ENCODE assay signal across 17 cellular contexts in genomic region chr3:107264888-107265287, GRCh38.
DNase-seq lines count a peak whose midpoint lies in the region; ATAC-seq and TF ChIP-seq lines count a peak whose summit lies in the region.
"Had no signal": no experiment of that assay in that cellular context is flagged by ENCODE, and none has a peak within 500 bp of the region (broad histone marks: within the 10 kb centered on the region; RNA-seq: fewer than 3 reads in every experiment).

No MANE protein-coding gene starts in this region.

- no peak for TF ChIP-seq EP300 in neural cell (conservative IDR thresholded peaks at IDR 0.05; ENCODE audit: poor library complexity, severe bottlenecking)

- TF ChIP-seq RAD21 in neural cell (conservative IDR thresholded peaks at IDR 0.05): no peak

- H3K4me2 ChIP-seq in fibroblast of lung (ENCODE audit: extremely low read depth, insufficient read depth, low read length): no peak overlapping the region
- H3K4me2 ChIP-seq in neural cell (ENCODE audit: low read length): no peak overlapping the region

- no peaks in the 10 kb centered on the region for H3K36me3 ChIP-seq in RWPE2 (ENCODE audit: low read depth)
- H3K36me3 ChIP-seq in fibroblast of lung (ENCODE audit: control insufficient read depth, insufficient read depth, low read length): no peaks in the 10 kb centered on the region
- no peaks in the 10 kb centered on the region for H3K36me3 ChIP-seq in neural cell (ENCODE audit: insufficient read depth, low read length)
- H3K36me3 ChIP-seq: adrenal gland, gastroesophageal sphincter, vagina had no signal

- H3K9ac ChIP-seq in fibroblast of lung (ENCODE audit: insufficient read depth, low read length): no peak overlapping the region
- H3K9ac ChIP-seq in neural cell (ENCODE audit: low read length): no peak overlapping the region

- H3K4me3 ChIP-seq in RWPE2 (ENCODE audit: severe bottlenecking): no peak overlapping the region
- no peak overlapping the region for H3K4me3 ChIP-seq in fibroblast of lung (replicated peaks in 1 of 4; ENCODE audit: control extremely low read depth in 1 of 4, insufficient read depth in 1 of 4, low read depth in 3 of 4, low read length in 4 of 4)
- no peak overlapping the region for H3K4me3 ChIP-seq in neural cell (ENCODE audit: low read length)
- H3K4me3 ChIP-seq: adrenal gland, gastroesophageal sphincter, vagina had no signal

- H3F3A ChIP-seq in neural cell (ENCODE audit: insufficient read depth, low read length, poor library complexity, severe bottlenecking): no peaks in the 10 kb centered on the region

- TF ChIP-seq CTCF in C4-2B (conservative IDR thresholded peaks at IDR 0.05): no peak
- TF ChIP-seq CTCF in RWPE2 (IDR thresholded peaks at IDR 0.05; ENCODE audit: poor library complexity, severe bottlenecking): no peak
- no peak for TF ChIP-seq CTCF in fibroblast of lung (conservative IDR thresholded peaks at IDR 0.05 in 1 of 2, IDR thresholded peaks at IDR 0.05 in 1 of 2; ENCODE audit: low read depth in 1 of 2, low read length in 2 of 2)
- no peak for TF ChIP-seq CTCF in neural cell (IDR thresholded peaks at IDR 0.05; ENCODE audit: poor library complexity, severe bottlenecking)

- H3K79me2 ChIP-seq in fibroblast of lung (ENCODE audit: control insufficient read depth, insufficient read depth, low read length) (no peaks in the 10 kb centered on the region), neural cell (replicated peaks; ENCODE audit: insufficient read depth, low read length) (no peaks in the 10 kb centered on the region)

- H2AFZ ChIP-seq in fibroblast of lung (ENCODE audit: low read length) (peak overlapping the region; percentile 35), neural cell (ENCODE audit: low read depth, low read length) (no peak overlapping the region)

- H4K20me1 ChIP-seq in fibroblast of lung (ENCODE audit: control insufficient read depth, extremely low read depth, insufficient read depth, low read length) (no peaks in the 10 kb centered on the region), neural cell (ENCODE audit: insufficient read depth) (no peaks in the 10 kb centered on the region)

- H3K4me1 ChIP-seq in RWPE2 (ENCODE audit: insufficient read depth, poor library complexity, severe bottlenecking) (peaks cover 33% of the 10 kb centered on the region), fibroblast of lung (ENCODE audit: control insufficient read depth, extremely low read depth, insufficient read depth, low read length) (peaks cover 2% of the 10 kb centered on the region)
- H3K4me1 ChIP-seq: gastroesophageal sphincter, vagina had no signal

- H3K9me3 ChIP-seq in RWPE2 (ENCODE audit: severe bottlenecking) (no peaks in the 10 kb centered on the region), fibroblast of lung (ENCODE audit: control insufficient read depth, insufficient read depth, low read depth, low read length) (no peaks in the 10 kb centered on the region), neural cell (ENCODE audit: low read length) (no peaks in the 10 kb centered on the region)
- H3K9me3 ChIP-seq: adrenal gland, gastroesophageal sphincter, vagina had no signal

- no peaks in the 10 kb centered on the region for H3K27me3 ChIP-seq in RWPE2 (ENCODE audit: insufficient read depth, poor library complexity, severe bottlenecking)
- no peaks in the 10 kb centered on the region for H3K27me3 ChIP-seq in fibroblast of lung (ENCODE audit: control insufficient read depth, insufficient read depth, low read length)
- no peaks in the 10 kb centered on the region for H3K27me3 ChIP-seq in neural cell (ENCODE audit: insufficient read depth, low read depth, low read length)
- H3K27me3 ChIP-seq: adrenal gland, gastroesophageal sphincter, vagina had no signal

- H3K9me2 ChIP-seq in neural cell (ENCODE audit: insufficient read depth, low read length): no peaks in the 10 kb centered on the region

- peak overlapping the region; percentile 53; the same call in 1 of the 2 replicates for H3K27ac ChIP-seq in C4-2B
- H3K27ac ChIP-seq in RWPE2 (ENCODE audit: poor library complexity, severe bottlenecking): peak overlapping the region; percentile 88
- no peak overlapping the region for H3K27ac ChIP-seq in fibroblast of lung (ENCODE audit: insufficient read depth, low read length)
- H3K27ac ChIP-seq in neural cell (ENCODE audit: low read length): no peak overlapping the region
- H3K27ac ChIP-seq: adrenal gland, gastroesophageal sphincter, vagina had no signal

- ATAC-seq in RWPE2 (ENCODE audit: low read depth) (peak; percentile 99), HG02938 (IDR thresholded peaks at IDR 0.05; ENCODE audit: unreplicated experiment) (no peak), GM18870 (IDR thresholded peaks at IDR 0.05; ENCODE audit: unreplicated experiment) (no peak)
- ATAC-seq: gastroesophageal sphincter had no signal

- DNase-seq in RWPE2 (ENCODE audit: low spot score) (peak; percentile 71), fibroblast of lung (ENCODE audit: low read depth in 2 of 2) (peak in 1 of 2 donors; percentile 5), NAMALWA (ENCODE audit: low spot score) (no peak)
- DNase-seq in activated CD8-positive, alpha-beta memory T cell treated with anti-CD3 and anti-CD28 coated beads for 24 hours: no peak
- DNase-seq: activated CD4-positive, alpha-beta T cell treated with anti-CD3 and anti-CD28 coated beads for 1 hour; activated T-cell treated with anti-CD3 and anti-CD28 coated beads, Interleukin-2, amount 50 U/mL, for 24 hours; adrenal gland; KG1; kidney glomerular epithelial cell; NCI-H2029 treated with DMSO at 0.1 percent for 48 hours; NK-92 treated with Interleukin-12 subunit alpha and Interleukin-12 subunit beta, amount 100 ng/mL, for 24 hours had no signal

TF ChIP-seq in neural cell, 6 proteins besides CTCF, POLR2A, EP300 and RAD21:
- TF ChIP-seq, protein P1, sequence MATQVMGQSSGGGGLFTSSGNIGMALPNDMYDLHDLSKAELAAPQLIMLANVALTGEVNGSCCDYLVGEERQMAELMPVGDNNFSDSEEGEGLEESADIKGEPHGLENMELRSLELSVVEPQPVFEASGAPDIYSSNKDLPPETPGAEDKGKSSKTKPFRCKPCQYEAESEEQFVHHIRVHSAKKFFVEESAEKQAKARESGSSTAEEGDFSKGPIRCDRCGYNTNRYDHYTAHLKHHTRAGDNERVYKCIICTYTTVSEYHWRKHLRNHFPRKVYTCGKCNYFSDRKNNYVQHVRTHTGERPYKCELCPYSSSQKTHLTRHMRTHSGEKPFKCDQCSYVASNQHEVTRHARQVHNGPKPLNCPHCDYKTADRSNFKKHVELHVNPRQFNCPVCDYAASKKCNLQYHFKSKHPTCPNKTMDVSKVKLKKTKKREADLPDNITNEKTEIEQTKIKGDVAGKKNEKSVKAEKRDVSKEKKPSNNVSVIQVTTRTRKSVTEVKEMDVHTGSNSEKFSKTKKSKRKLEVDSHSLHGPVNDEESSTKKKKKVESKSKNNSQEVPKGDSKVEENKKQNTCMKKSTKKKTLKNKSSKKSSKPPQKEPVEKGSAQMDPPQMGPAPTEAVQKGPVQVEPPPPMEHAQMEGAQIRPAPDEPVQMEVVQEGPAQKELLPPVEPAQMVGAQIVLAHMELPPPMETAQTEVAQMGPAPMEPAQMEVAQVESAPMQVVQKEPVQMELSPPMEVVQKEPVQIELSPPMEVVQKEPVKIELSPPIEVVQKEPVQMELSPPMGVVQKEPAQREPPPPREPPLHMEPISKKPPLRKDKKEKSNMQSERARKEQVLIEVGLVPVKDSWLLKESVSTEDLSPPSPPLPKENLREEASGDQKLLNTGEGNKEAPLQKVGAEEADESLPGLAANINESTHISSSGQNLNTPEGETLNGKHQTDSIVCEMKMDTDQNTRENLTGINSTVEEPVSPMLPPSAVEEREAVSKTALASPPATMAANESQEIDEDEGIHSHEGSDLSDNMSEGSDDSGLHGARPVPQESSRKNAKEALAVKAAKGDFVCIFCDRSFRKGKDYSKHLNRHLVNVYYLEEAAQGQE (IDR thresholded peaks at IDR 0.05; ENCODE audit: borderline replicate concordance): peak; percentile 19
- TF ChIP-seq SMC3 (conservative IDR thresholded peaks at IDR 0.05; ENCODE audit: poor library complexity) (no peak), EZH2 (IDR thresholded peaks at IDR 0.05; ENCODE audit: borderline replicate concordance, insufficient read depth, low read length, poor library complexity, severe bottlenecking) (no peak), MXI1 (conservative IDR thresholded peaks at IDR 0.05; ENCODE audit: poor library complexity, severe bottlenecking) (no peak), TAF1 (IDR thresholded peaks at IDR 0.05; ENCODE audit: low read depth) (no peak)
TF ChIP-seq in neural cell: peak in this region for 1.

Comparison
In these comparisons a context has a peak if more than half of its experiments do, and no peak if none do; other contexts are left out.
1. H3K27ac ChIP-seq: peak in C4-2B (single experiment) and RWPE2 (single experiment); none in fibroblast of lung (single experiment) and neural cell (single experiment).